Comparison of ENCODE assay signal across 29 cellular contexts in the genomic region with DNA sequence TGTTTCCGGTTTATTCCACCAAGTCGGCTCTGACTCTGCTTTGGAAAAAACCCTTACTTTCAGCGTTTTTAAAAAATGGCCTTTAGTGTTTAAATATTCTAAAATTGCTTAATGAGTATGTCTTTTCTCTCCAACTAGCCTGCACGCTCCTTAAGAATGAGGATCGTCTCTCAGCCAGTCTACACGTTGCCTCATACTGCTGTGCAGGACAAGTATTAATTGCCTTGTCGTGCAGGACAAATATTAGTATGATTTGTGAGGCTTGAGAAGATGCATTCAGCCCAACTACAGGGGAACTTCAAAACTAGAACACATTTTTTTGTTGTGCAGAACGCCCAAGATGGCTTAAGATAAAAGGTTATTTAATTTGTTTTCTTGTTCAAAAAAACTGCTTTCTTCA.
"Had no signal": no experiment of that assay in that cellular context is flagged by ENCODE, and none has a peak within 500 bp of the region (broad histone marks: within the 10 kb centered on the region; RNA-seq: fewer than 3 reads in every experiment).

No MANE protein-coding gene starts in this region.

- H3K27ac ChIP-seq: thoracic aorta, vagina, WERI-Rb-1 had no signal

- H3K4me3 Mint-ChIP-seq: activated CD4-positive, alpha-beta memory T cell treated with anti-CD3 and anti-CD28 coated beads for 36 hours; activated CD4-positive, alpha-beta T cell treated with anti-CD3 and anti-CD28 coated beads, Interleukin-2, amount 10 ng/mL, durations not matched to agents 24 days and 14 days; activated naive CD4-positive, alpha-beta T cell treated with anti-CD3 and anti-CD28 coated beads for 36 hours; activated naive CD8-positive, alpha-beta T cell treated with anti-CD3 and anti-CD28 coated beads, Interleukin-2, amount 10 ng/mL, durations not matched to agents 7 days and 5 days; activated T-helper 1 cell treated with anti-CD3 and anti-CD28 coated beads, Interleukin-12 subunit alpha, Interleukin-12 subunit beta, Interleukin-2, Interleukin-4 antibody, amounts not matched to agents 30 ng/mL and 10 ng/mL and 1 ng/mL, durations not matched to agents 14 hours and 24 hours and 36 hours; naive thymus-derived CD8-positive, alpha-beta T cell; T-helper 17 cell had no signal

- ATAC-seq: activated CD4-positive, CD25-positive, alpha-beta regulatory T cell treated with anti-CD3 and anti-CD28 coated beads, Interleukin-2, amount 50 U/mL, for 24 hours; esophagus mucosa; left cardiac atrium; naive thymus-derived CD8-positive, alpha-beta T cell; sciatic nerve; stimulated activated naive CD8-positive, alpha-beta T cell treated with anti-CD3 and anti-CD28 coated beads, Interleukin-15, Interleukin-2, amounts not matched to agents 100 U/mL and 50 U/mL, for 24 hours; T-helper 17 cell had no signal

- H3K9me3 ChIP-seq: thoracic aorta, vagina had no signal

- H3K27ac Mint-ChIP-seq: activated CD4-positive, alpha-beta memory T cell treated with anti-CD3 and anti-CD28 coated beads for 36 hours; activated CD4-positive, alpha-beta T cell treated with anti-CD3 and anti-CD28 coated beads, Interleukin-2, amount 10 ng/mL, durations not matched to agents 24 days and 14 days; activated naive CD4-positive, alpha-beta T cell treated with anti-CD3 and anti-CD28 coated beads for 36 hours; activated naive CD8-positive, alpha-beta T cell treated with anti-CD3 and anti-CD28 coated beads, Interleukin-2, amount 10 ng/mL, durations not matched to agents 7 days and 5 days; activated T-helper 1 cell treated with anti-CD3 and anti-CD28 coated beads, Interleukin-12 subunit alpha, Interleukin-12 subunit beta, Interleukin-2, Interleukin-4 antibody, amounts not matched to agents 30 ng/mL and 10 ng/mL and 1 ng/mL, durations not matched to agents 14 hours and 24 hours and 36 hours; naive thymus-derived CD8-positive, alpha-beta T cell; T-helper 17 cell had no signal

- H3K36me3 Mint-ChIP-seq: activated CD4-positive, alpha-beta memory T cell treated with anti-CD3 and anti-CD28 coated beads for 36 hours; activated naive CD8-positive, alpha-beta T cell treated with anti-CD3 and anti-CD28 coated beads, Interleukin-2, amount 10 ng/mL, durations not matched to agents 7 days and 5 days; naive thymus-derived CD8-positive, alpha-beta T cell had no signal

- DNase-seq: activated CD4-positive, alpha-beta memory T cell treated with anti-CD3 and anti-CD28 coated beads for 36 hours; activated CD4-positive, alpha-beta T cell treated with anti-CD3 and anti-CD28 coated beads, Interleukin-2, amount 10 ng/mL, durations not matched to agents 24 days and 14 days; activated CD8-positive, alpha-beta memory T cell treated with anti-CD3 and anti-CD28 coated beads, Interleukin-2, amount 50 U/mL, for 4 hours; activated effector memory CD4-positive, alpha-beta T cell treated with anti-CD3 and anti-CD28 coated beads, Interleukin-2, amount 50 U/mL, for 16 hours; activated naive CD4-positive, alpha-beta T cell treated with anti-CD3 and anti-CD28 coated beads for 36 hours; activated naive CD8-positive, alpha-beta T cell treated with anti-CD3 and anti-CD28 coated beads, Interleukin-2, amount 10 ng/mL, durations not matched to agents 7 days and 5 days; activated T-cell treated with anti-CD3 and anti-CD28 coated beads, Interleukin-2, amount 50 U/mL, for 1 hour; amniotic stem cell; caudate nucleus; cortex of kidney; head of caudate nucleus; hippocampal formation; left cardiac atrium; midbrain; naive thymus-derived CD8-positive, alpha-beta T cell; stimulated activated CD4-positive, alpha-beta T cell treated with anti-CD3 and anti-CD28 coated beads, Interleukin-12 subunit alpha, Interleukin-12 subunit beta, amount 100 ng/mL, for 4 hours; stimulated activated CD4-positive, alpha-beta T cell treated with anti-CD3 and anti-CD28 coated beads, Interleukin-4, amount 100 ng/mL, for 1 hour; stimulated activated naive CD8-positive, alpha-beta T cell treated with anti-CD3 and anti-CD28 coated beads, Interleukin-15, Interleukin-2, amounts not matched to agents 100 U/mL and 50 U/mL, for 24 hours; T-helper 17 cell; T1000; trophoblast cell; WERI-Rb-1 had no signal

- H3K4me3 ChIP-seq: skin epidermis, thoracic aorta, vagina had no signal

- H3K36me3 ChIP-seq: thoracic aorta, vagina, WERI-Rb-1 had no signal

- H3K4me1 Mint-ChIP-seq: activated CD4-positive, alpha-beta T cell treated with anti-CD3 and anti-CD28 coated beads, Interleukin-2, amount 10 ng/mL, durations not matched to agents 24 days and 14 days; activated naive CD8-positive, alpha-beta T cell treated with anti-CD3 and anti-CD28 coated beads, Interleukin-2, amount 10 ng/mL, durations not matched to agents 7 days and 5 days; naive thymus-derived CD8-positive, alpha-beta T cell had no signal

- H3K27me3 ChIP-seq: vagina had no signal

- H3K4me1 ChIP-seq: vagina had no signal

- H3K9me3 Mint-ChIP-seq: activated CD4-positive, alpha-beta memory T cell treated with anti-CD3 and anti-CD28 coated beads for 36 hours; activated CD4-positive, alpha-beta T cell treated with anti-CD3 and anti-CD28 coated beads, Interleukin-2, amount 10 ng/mL, durations not matched to agents 24 days and 14 days; activated naive CD4-positive, alpha-beta T cell treated with anti-CD3 and anti-CD28 coated beads for 36 hours; activated naive CD8-positive, alpha-beta T cell treated with anti-CD3 and anti-CD28 coated beads, Interleukin-2, amount 10 ng/mL, durations not matched to agents 7 days and 5 days; activated T-helper 1 cell treated with anti-CD3 and anti-CD28 coated beads, Interleukin-12 subunit alpha, Interleukin-12 subunit beta, Interleukin-2, Interleukin-4 antibody, amounts not matched to agents 30 ng/mL and 10 ng/mL and 1 ng/mL, durations not matched to agents 14 hours and 24 hours and 36 hours had no signal
